ENCODE assay signal across 7 cellular contexts in genomic region chr17:10999484-10999883, GRCh38.
"Had no signal": no experiment of that assay in that cellular context is flagged by ENCODE, and none has a peak within 500 bp of the region (broad histone marks: within the 10 kb centered on the region; RNA-seq: fewer than 3 reads in every experiment).

No MANE protein-coding gene starts in this region.

- H3K4me1 ChIP-seq: HAP-1 had no signal

- H3K4me3 ChIP-seq: GM23248, HAP-1 had no signal

- H3K9me3 ChIP-seq: HAP-1 had no signal

- H3K27ac ChIP-seq: GM23248 had no signal

- ATAC-seq: HCT116 had no signal

- DNase-seq: GM23248, GOT3, H7, HFFc6, IMR-90 had no signal

- H3K36me3 ChIP-seq: HAP-1 had no signal
